1 cellular context compared by ENCODE assay signal in the genomic region with DNA sequence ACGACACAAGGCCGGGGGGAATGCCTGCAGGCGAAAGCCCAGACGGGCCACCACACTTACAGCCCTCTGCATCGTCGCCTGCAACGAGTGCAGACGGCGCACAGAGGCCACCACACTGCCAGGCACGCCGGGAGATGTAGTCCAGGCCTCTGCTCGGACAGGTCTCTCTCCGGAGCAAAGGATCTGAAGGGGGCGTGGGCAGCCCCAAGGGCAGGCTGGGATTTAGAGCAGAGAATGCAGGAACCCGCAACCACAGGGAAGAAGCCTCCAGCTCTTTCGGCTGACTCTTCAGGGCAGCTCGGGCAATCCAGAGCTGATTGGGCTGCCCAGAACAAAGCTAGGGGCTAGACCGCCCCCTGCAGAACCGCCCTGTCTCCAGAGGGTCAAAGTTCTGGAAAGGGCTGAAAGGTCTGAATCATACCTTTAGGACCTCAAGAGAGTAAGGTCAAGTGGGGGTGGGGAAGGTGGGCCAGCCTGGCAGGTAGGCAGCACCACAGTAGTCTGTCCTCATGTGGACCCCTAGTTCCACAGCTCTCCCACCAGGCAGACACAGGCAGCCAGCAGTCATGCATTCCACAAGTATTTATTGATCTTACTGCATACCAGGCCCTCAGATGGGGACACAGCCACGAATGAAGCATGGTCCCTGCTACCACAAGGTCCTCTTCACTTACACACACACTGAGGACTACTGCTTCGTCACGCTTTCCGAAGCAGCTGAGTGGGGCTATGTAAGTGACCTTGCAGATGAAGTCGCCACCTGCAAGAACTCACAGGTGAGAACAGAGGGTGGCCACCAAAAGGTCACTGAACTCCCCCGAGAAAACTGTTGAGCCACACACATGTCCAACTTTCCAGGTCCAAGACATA.
TF ChIP-seq lines count a peak whose summit lies in the region.

Gene AMT (minus strand): TSS at position 95 of the 870 bp plus-strand sequence. CDS start 23 bp downstream, at position 72.

TF ChIP-seq in HepG2, 621 proteins besides CTCF, POLR2A, EP300 and RAD21 (continued from another document and continues in another):
- TF ChIP-seq PRDM15 (CRISPR knock-in tag; IDR thresholded peaks at IDR 0.05) (no peak), FOXK2 (IDR thresholded peaks at IDR 0.05) (peak; percentile 39; the same call in 1 of the 2 replicates), MEIS2 (CRISPR knock-in tag; IDR thresholded peaks at IDR 0.05) (peak; percentile 68; the same call in 1 of the 2 replicates), NCOA5 (CRISPR knock-in tag; IDR thresholded peaks at IDR 0.05) (no peak), GPBP1L1 (CRISPR knock-in tag; IDR thresholded peaks at IDR 0.05) (no peak), NFKBIZ (CRISPR knock-in tag; IDR thresholded peaks at IDR 0.05) (no peak), ZNF274 (CRISPR knock-in tag; IDR thresholded peaks at IDR 0.05) (no peak), ZNF75D (CRISPR knock-in tag; IDR thresholded peaks at IDR 0.05; ENCODE audit: borderline replicate concordance) (no peak), ZBTB38 (CRISPR knock-in tag; IDR thresholded peaks at IDR 0.05) (peak; percentile 26; the same call in 1 of the 2 replicates), ZNF589 (CRISPR knock-in tag; conservative IDR thresholded peaks at IDR 0.05) (peak; percentile 90; the same call in 1 of the 2 replicates), RBFOX2 (IDR thresholded peaks at IDR 0.05; ENCODE audit: low read depth, low read length) (peak; percentile 74), CREM (IDR thresholded peaks at IDR 0.05) (peak; percentile 93), CREM (CRISPR knock-in tag; IDR thresholded peaks at IDR 0.05) (peak; percentile 39; the same call in 1 of the 2 replicates), ATF4 (CRISPR knock-in tag; IDR thresholded peaks at IDR 0.05) (no peak), ZNF468 (CRISPR knock-in tag; IDR thresholded peaks at IDR 0.05) (no peak), ZNF747 (CRISPR knock-in tag; IDR thresholded peaks at IDR 0.05; ENCODE audit: borderline replicate concordance) (no peak; the same call in 1 of the 2 replicates), BCL6 (CRISPR knock-in tag; IDR thresholded peaks at IDR 0.05) (no peak), ZNF407 (CRISPR knock-in tag; IDR thresholded peaks at IDR 0.05; ENCODE audit: not compliant biosample characterization) (no peak), ZNF678 (CRISPR knock-in tag; IDR thresholded peaks at IDR 0.05) (peak; percentile 20; the same call in 1 of the 2 replicates), SRSF4 (IDR thresholded peaks at IDR 0.05; ENCODE audit: low read depth, low read length, poor library complexity, severe bottlenecking) (no peak), ELF1 (CRISPR knock-in tag; IDR thresholded peaks at IDR 0.05) (no peak), AHR (CRISPR knock-in tag; IDR thresholded peaks at IDR 0.05) (no peak), IRX3 (CRISPR knock-in tag; IDR thresholded peaks at IDR 0.05; ENCODE audit: borderline replicate concordance, low read depth) (no peak), ZNF713 (CRISPR knock-in tag; IDR thresholded peaks at IDR 0.05) (no peak), ZNF121 (CRISPR knock-in tag; IDR thresholded peaks at IDR 0.05) (no peak)
- TF ChIP-seq, protein P1, sequence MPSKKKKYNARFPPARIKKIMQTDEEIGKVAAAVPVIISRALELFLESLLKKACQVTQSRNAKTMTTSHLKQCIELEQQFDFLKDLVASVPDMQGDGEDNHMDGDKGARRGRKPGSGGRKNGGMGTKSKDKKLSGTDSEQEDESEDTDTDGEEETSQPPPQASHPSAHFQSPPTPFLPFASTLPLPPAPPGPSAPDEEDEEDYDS (CRISPR knock-in tag; IDR thresholded peaks at IDR 0.05): 0 out of 2 replicates have a peak, but pooled peaks have one; percentile 19
- TF ChIP-seq, protein P2, sequence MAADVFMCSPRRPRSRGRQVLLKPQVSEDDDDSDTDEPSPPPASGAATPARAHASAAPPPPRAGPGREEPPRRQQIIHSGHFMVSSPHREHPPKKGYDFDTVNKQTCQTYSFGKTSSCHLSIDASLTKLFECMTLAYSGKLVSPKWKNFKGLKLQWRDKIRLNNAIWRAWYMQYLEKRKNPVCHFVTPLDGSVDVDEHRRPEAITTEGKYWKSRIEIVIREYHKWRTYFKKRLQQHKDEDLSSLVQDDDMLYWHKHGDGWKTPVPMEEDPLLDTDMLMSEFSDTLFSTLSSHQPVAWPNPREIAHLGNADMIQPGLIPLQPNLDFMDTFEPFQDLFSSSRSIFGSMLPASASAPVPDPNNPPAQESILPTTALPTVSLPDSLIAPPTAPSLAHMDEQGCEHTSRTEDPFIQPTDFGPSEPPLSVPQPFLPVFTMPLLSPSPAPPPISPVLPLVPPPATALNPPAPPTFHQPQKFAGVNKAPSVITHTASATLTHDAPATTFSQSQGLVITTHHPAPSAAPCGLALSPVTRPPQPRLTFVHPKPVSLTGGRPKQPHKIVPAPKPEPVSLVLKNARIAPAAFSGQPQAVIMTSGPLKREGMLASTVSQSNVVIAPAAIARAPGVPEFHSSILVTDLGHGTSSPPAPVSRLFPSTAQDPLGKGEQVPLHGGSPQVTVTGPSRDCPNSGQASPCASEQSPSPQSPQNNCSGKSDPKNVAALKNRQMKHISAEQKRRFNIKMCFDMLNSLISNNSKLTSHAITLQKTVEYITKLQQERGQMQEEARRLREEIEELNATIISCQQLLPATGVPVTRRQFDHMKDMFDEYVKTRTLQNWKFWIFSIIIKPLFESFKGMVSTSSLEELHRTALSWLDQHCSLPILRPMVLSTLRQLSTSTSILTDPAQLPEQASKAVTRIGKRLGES (CRISPR knock-in tag; IDR thresholded peaks at IDR 0.05; ENCODE audit: borderline replicate concordance): no peak
- TF ChIP-seq, protein P3, sequence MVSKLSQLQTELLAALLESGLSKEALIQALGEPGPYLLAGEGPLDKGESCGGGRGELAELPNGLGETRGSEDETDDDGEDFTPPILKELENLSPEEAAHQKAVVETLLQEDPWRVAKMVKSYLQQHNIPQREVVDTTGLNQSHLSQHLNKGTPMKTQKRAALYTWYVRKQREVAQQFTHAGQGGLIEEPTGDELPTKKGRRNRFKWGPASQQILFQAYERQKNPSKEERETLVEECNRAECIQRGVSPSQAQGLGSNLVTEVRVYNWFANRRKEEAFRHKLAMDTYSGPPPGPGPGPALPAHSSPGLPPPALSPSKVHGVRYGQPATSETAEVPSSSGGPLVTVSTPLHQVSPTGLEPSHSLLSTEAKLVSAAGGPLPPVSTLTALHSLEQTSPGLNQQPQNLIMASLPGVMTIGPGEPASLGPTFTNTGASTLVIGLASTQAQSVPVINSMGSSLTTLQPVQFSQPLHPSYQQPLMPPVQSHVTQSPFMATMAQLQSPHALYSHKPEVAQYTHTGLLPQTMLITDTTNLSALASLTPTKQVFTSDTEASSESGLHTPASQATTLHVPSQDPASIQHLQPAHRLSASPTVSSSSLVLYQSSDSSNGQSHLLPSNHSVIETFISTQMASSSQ (IDR thresholded peaks at IDR 0.05; ENCODE audit: low read depth): no peak
- TF ChIP-seq, protein P3 (CRISPR knock-in tag; IDR thresholded peaks at IDR 0.05; ENCODE audit: borderline replicate concordance): 0 out of 2 replicates have a peak, but pooled peaks have one; percentile 44
- TF ChIP-seq, protein P4, sequence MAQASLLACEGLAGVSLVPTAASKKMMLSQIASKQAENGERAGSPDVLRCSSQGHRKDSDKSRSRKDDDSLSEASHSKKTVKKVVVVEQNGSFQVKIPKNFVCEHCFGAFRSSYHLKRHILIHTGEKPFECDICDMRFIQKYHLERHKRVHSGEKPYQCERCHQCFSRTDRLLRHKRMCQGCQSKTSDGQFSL (CRISPR knock-in tag; IDR thresholded peaks at IDR 0.05): no peak
